ENCODE assay signal across 1 cellular context in the genomic region with DNA sequence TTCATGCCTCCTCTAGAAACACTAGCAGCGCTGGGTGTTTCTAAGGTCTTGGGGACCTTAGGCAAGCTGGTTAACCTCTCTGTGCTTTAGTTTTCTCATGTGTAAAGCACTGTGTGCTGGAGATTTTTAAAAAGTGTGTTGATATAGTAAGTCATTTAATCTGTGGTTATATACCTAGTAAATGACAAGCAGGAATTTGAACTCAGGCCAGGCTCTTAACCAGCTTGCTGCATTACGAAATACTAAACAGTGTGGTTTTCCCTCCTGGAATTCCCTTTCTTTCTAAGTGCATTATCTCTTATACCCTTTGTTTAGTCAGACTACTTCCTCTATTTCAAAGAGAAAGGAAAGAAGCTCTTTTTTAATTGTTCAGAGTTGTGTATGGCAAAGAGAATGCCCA.
TF ChIP-seq lines count a peak whose summit lies in the region.

No MANE protein-coding gene starts in this region.

TF ChIP-seq in WTC11, 78 proteins besides CTCF, POLR2A, EP300 and RAD21 (continued from another document):
- TF ChIP-seq, protein P1, sequence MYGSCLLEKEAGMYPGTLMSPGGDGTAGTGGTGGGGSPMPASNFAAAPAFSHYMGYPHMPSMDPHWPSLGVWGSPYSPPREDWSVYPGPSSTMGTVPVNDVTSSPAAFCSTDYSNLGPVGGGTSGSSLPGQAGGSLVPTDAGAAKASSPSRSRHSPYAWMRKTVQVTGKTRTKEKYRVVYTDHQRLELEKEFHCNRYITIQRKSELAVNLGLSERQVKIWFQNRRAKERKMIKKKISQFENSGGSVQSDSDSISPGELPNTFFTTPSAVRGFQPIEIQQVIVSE (CRISPR knock-in tag; IDR thresholded peaks at IDR 0.05; ENCODE audit: borderline replicate concordance) = no peak
- TF ChIP-seq, protein P2, sequence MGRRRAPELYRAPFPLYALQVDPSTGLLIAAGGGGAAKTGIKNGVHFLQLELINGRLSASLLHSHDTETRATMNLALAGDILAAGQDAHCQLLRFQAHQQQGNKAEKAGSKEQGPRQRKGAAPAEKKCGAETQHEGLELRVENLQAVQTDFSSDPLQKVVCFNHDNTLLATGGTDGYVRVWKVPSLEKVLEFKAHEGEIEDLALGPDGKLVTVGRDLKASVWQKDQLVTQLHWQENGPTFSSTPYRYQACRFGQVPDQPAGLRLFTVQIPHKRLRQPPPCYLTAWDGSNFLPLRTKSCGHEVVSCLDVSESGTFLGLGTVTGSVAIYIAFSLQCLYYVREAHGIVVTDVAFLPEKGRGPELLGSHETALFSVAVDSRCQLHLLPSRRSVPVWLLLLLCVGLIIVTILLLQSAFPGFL (CRISPR knock-in tag; IDR thresholded peaks at IDR 0.05; ENCODE audit: borderline replicate concordance) = no peak
- TF ChIP-seq ATF1 (CRISPR knock-in tag; IDR thresholded peaks at IDR 0.05) = no peak
- no peak for TF ChIP-seq NFYB (CRISPR knock-in tag; conservative IDR thresholded peaks at IDR 0.05; ENCODE audit: low read depth)
- no peak for TF ChIP-seq NR2C2 (CRISPR knock-in tag; IDR thresholded peaks at IDR 0.05)
- TF ChIP-seq ESRRA (CRISPR knock-in tag; IDR thresholded peaks at IDR 0.05; ENCODE audit: borderline replicate concordance) = no peak
- TF ChIP-seq KAT7 (CRISPR knock-in tag; IDR thresholded peaks at IDR 0.05; ENCODE audit: borderline replicate concordance) = no peak
- no peak for TF ChIP-seq RELA (CRISPR knock-in tag; IDR thresholded peaks at IDR 0.05; ENCODE audit: borderline replicate concordance)
- TF ChIP-seq MLX (CRISPR knock-in tag; IDR thresholded peaks at IDR 0.05) = no peak
